Comparison of ENCODE assay signal across 5 cellular contexts in genomic region chr7:100439244-100439643, GRCh38. TPM values are rescaled to one million over a fixed set of nuclear protein-coding genes. Genes with fewer than 3 reads are reported as not detected.
"Had no signal": no experiment of that assay in that cellular context is flagged by ENCODE, and none has a peak within 500 bp of the region (broad histone marks: within the 10 kb centered on the region; RNA-seq: fewer than 3 reads in every experiment).

No MANE protein-coding gene starts in this region.

RNA-seq across cellular contexts. Expression of gene SPACDR, which starts 24.8 kb away (rescaled TPM):
- total RNA-seq: breast epithelium, glomerular endothelial cell, right atrium auricular region, skeletal muscle tissue had no signal
- polyA plus RNA-seq: neural cell had no signal
